In genomic region chr1:180372728-180373127, GRCh38 we compare ENCODE assay signal across 30 cellular contexts.
"Had no signal": no experiment of that assay in that cellular context is flagged by ENCODE, and none has a peak within 500 bp of the region (broad histone marks: within the 10 kb centered on the region; RNA-seq: fewer than 3 reads in every experiment).

No MANE protein-coding gene starts in this region.

- H3K4me3 Mint-ChIP-seq: activated CD8-positive, alpha-beta T cell treated with anti-CD3 and anti-CD28 coated beads for 36 hours; activated naive CD4-positive, alpha-beta T cell treated with anti-CD3 and anti-CD28 coated beads for 36 hours; activated naive CD4-positive, alpha-beta T cell treated with anti-CD3 and anti-CD28 coated beads, Interleukin-2, amount 50 U/mL, for 24 hours; activated naive CD8-positive, alpha-beta T cell treated with anti-CD3 and anti-CD28 coated beads for 36 hours; activated naive CD8-positive, alpha-beta T cell treated with anti-CD3 and anti-CD28 coated beads, Interleukin-2, amount 50 U/mL, for 24 hours; activated T-helper 1 cell treated with anti-CD3 and anti-CD28 coated beads, Interleukin-12 subunit alpha, Interleukin-12 subunit beta, Interleukin-2, Interleukin-4 antibody, amounts not matched to agents 30 ng/mL and 10 ng/mL and 1 ng/mL, durations not matched to agents 14 hours and 24 hours and 36 hours; effector memory CD8-positive, alpha-beta T cell; WTC11 had no signal

- H3K9me3 ChIP-seq: adrenal gland, body of pancreas, esophagus muscularis mucosa, gastrocnemius medialis had no signal

- H3K27me3 Mint-ChIP-seq: activated CD8-positive, alpha-beta T cell treated with anti-CD3 and anti-CD28 coated beads for 36 hours; activated naive CD4-positive, alpha-beta T cell treated with anti-CD3 and anti-CD28 coated beads, Interleukin-2, amount 50 U/mL, for 24 hours; activated naive CD8-positive, alpha-beta T cell treated with anti-CD3 and anti-CD28 coated beads for 36 hours; activated naive CD8-positive, alpha-beta T cell treated with anti-CD3 and anti-CD28 coated beads, Interleukin-2, amount 50 U/mL, for 24 hours; effector memory CD8-positive, alpha-beta T cell had no signal

- H3K4me3 ChIP-seq: adrenal gland, body of pancreas, esophagus muscularis mucosa, gastrocnemius medialis, heart left ventricle had no signal

- H3K27ac Mint-ChIP-seq: activated CD8-positive, alpha-beta T cell treated with anti-CD3 and anti-CD28 coated beads for 36 hours; activated naive CD4-positive, alpha-beta T cell treated with anti-CD3 and anti-CD28 coated beads for 36 hours; activated naive CD4-positive, alpha-beta T cell treated with anti-CD3 and anti-CD28 coated beads, Interleukin-2, amount 50 U/mL, for 24 hours; activated naive CD8-positive, alpha-beta T cell treated with anti-CD3 and anti-CD28 coated beads for 36 hours; activated naive CD8-positive, alpha-beta T cell treated with anti-CD3 and anti-CD28 coated beads, Interleukin-2, amount 50 U/mL, for 24 hours; activated T-helper 1 cell treated with anti-CD3 and anti-CD28 coated beads, Interleukin-12 subunit alpha, Interleukin-12 subunit beta, Interleukin-2, Interleukin-4 antibody, amounts not matched to agents 30 ng/mL and 10 ng/mL and 1 ng/mL, durations not matched to agents 14 hours and 24 hours and 36 hours; activated T-helper 2 cell treated with anti-CD3 and anti-CD28 coated beads, Interferon-gamma antibody, Interleukin-2, Interleukin-4, amounts not matched to agents 10 μg/mL and 5 μg/mL and 100 μg/mL, durations not matched to agents 14 hours and 24 hours and 36 hours; effector memory CD8-positive, alpha-beta T cell; WTC11 had no signal

- H3K27ac ChIP-seq: adrenal gland, body of pancreas, esophagus muscularis mucosa, foreskin keratinocyte, gastrocnemius medialis, heart left ventricle had no signal

- ATAC-seq: activated CD8-positive, alpha-beta T cell treated with anti-CD3 and anti-CD28 coated beads for 36 hours; activated naive CD8-positive, alpha-beta T cell treated with anti-CD3 and anti-CD28 coated beads, Interleukin-2, amount 50 U/mL, for 24 hours; body of pancreas; effector memory CD8-positive, alpha-beta T cell; foreskin keratinocyte; gastrocnemius medialis; heart left ventricle; WTC11 had no signal

- H3K27me3 ChIP-seq: adrenal gland, body of pancreas, esophagus muscularis mucosa, foreskin keratinocyte, gastrocnemius medialis, heart left ventricle had no signal

- DNase-seq: activated CD4-positive, alpha-beta T cell treated with anti-CD3 and anti-CD28 coated beads for 48 hours; activated CD4-positive, alpha-beta T cell treated with anti-CD3 and anti-CD28 coated beads, Interleukin-2, amount 50 U/mL, for 1 hour; activated CD4-positive, alpha-beta T cell treated with anti-CD3 and anti-CD28 coated beads, Interleukin-2, amount 50 U/mL, for 48 hours; activated CD8-positive, alpha-beta memory T cell treated with anti-CD3 and anti-CD28 coated beads for 24 hours; activated CD8-positive, alpha-beta T cell treated with anti-CD3 and anti-CD28 coated beads for 36 hours; activated effector memory CD4-positive, alpha-beta T cell treated with anti-CD3 and anti-CD28 coated beads, Interleukin-2, amount 50 U/mL, for 16 hours; activated naive CD4-positive, alpha-beta T cell treated with anti-CD3 and anti-CD28 coated beads for 36 hours; activated naive CD8-positive, alpha-beta T cell treated with anti-CD3 and anti-CD28 coated beads for 36 hours; activated naive CD8-positive, alpha-beta T cell treated with anti-CD3 and anti-CD28 coated beads, Interleukin-2, amount 50 U/mL, for 24 hours; activated T-cell treated with anti-CD3 and anti-CD28 coated beads, Interleukin-2, amount 50 U/mL, for 48 hours; adrenal gland; amygdala; aorta; body of pancreas; caudate nucleus; cortex of kidney; dermis blood vessel endothelial cell; effector CD4-positive, alpha-beta T cell; effector memory CD8-positive, alpha-beta T cell; erythroblast; foreskin keratinocyte; gastrocnemius medialis; glutamatergic neuron; heart left ventricle; T-helper 2 cell had no signal

- H3K36me3 ChIP-seq: adrenal gland, esophagus muscularis mucosa, gastrocnemius medialis, heart left ventricle had no signal
